In genomic region chr15:43776718-43777292, GRCh38 we compare ENCODE assay signal across 8 cellular contexts. TPM values are rescaled to one million over a fixed set of nuclear protein-coding genes. Genes with fewer than 3 reads are reported as not detected.
DNase-seq lines count a peak whose midpoint lies in the region; ATAC-seq and TF ChIP-seq lines count a peak whose summit lies in the region.

TSS of gene ELL3 (minus strand) at chr15:43776966. CDS start at chr15:43776901, 65 bp downstream.

- no peaks in the 10 kb centered on the region; the same call in 1 of the 2 replicates for H3K27me3 Mint-ChIP-seq in WTC11 (ENCODE audit: low read depth)

- peak within 1 kb of the TSS; percentile 74; the same call in 1 of the 2 replicates for H3K27ac Mint-ChIP-seq in WTC11

- H3K27me3 ChIP-seq in layer of hippocampus (ENCODE audit: control insufficient read depth, insufficient read depth, low read length) (no peaks in the 10 kb centered on the region), WERI-Rb-1 (ENCODE audit: insufficient read depth, low read depth, severe bottlenecking) (no peaks in the 10 kb centered on the region)

- H3K4me1 Mint-ChIP-seq in WTC11, result peaks cover 13% of the 10 kb centered on the region

- peaks cover 17% of the 10 kb centered on the region for H3K36me3 Mint-ChIP-seq in WTC11

- no peaks in the 10 kb centered on the region for H3K9me3 ChIP-seq in WERI-Rb-1 (ENCODE audit: severe bottlenecking)

- H3K9me3 Mint-ChIP-seq in WTC11, result peaks cover 5% of the 10 kb centered on the region; the same call in 1 of the 2 replicates

- POLR2A ChIA-PET in WTC11 (lab: Charles Lee), result interaction anchor here (0.8 to 2.2 kb wide), 7 partner anchors 15 to 266 kb away, joined by 3 to 12 read pairs (median 6); partner anchors contain the start of genes HYPK, SERF2 and SERINC4

- CTCF ChIA-PET in WTC11 (lab: Charles Lee), result interaction anchor here (0.6 to 3.9 kb wide), 18 partner anchors 9 to 838 kb away, joined by 3 to 75 read pairs (median 5); partner anchors contain the start of genes HYPK, MFAP1, SERF2 and SERINC4

- peak within 1 kb of the TSS; percentile 84 for H3K4me3 Mint-ChIP-seq in WTC11

- ATAC-seq in GM18511 (IDR thresholded peaks at IDR 0.05; ENCODE audit: unreplicated experiment) (peak; percentile 50), HG02943 (IDR thresholded peaks at IDR 0.05; ENCODE audit: low read depth, unreplicated experiment) (peak; percentile 34), WTC11 (peak; percentile 56)

- TF ChIP-seq CTCF in WTC11 (IDR thresholded peaks at IDR 0.05) (no peak), WERI-Rb-1 (IDR thresholded peaks at IDR 0.05; ENCODE audit: low read depth, low read length) (no peak)

- peaks cover 23% of the 10 kb centered on the region for H3K36me3 ChIP-seq in WERI-Rb-1

- peak within 1 kb of the TSS; percentile 75 for H3K27ac ChIP-seq in layer of hippocampus (ENCODE audit: low read depth, low read length)
- no peak within 1 kb of the TSS for H3K27ac ChIP-seq in WERI-Rb-1

- H3K4me3 ChIP-seq in WERI-Rb-1 (ENCODE audit: low read depth, low read length), result no peak within 1 kb of the TSS

- DNase-seq in NCI-H2107 treated with DMSO at 0.1 percent for 48 hours (lab: John Stamatoyannopoulos, UW; ENCODE audit: unreplicated experiment) (peak; percentile 62), WTC11 (ENCODE audit: low spot score) (peak; percentile 68), WERI-Rb-1 (no peak)
- peak; percentile 73 for DNase-seq in central memory CD4-positive, alpha-beta T cell
- peak; percentile 69 to 73 for DNase-seq in stimulated activated CD4-positive, alpha-beta T cell treated with anti-CD3 and anti-CD28 coated beads, Interleukin-2, amount 100 ng/mL, for 48 hours

TF ChIP-seq in WTC11, 78 proteins besides CTCF, POLR2A, EP300 and RAD21 (continues in another document):
- TF ChIP-seq ZNF232 (CRISPR knock-in tag; IDR thresholded peaks at IDR 0.05) (no peak), GTF2I (CRISPR knock-in tag; conservative IDR thresholded peaks at IDR 0.05) (no peak), NR1H2 (CRISPR knock-in tag; IDR thresholded peaks at IDR 0.05) (no peak), IRF1 (CRISPR knock-in tag; IDR thresholded peaks at IDR 0.05) (no peak), ZBTB21 (CRISPR knock-in tag; IDR thresholded peaks at IDR 0.05; ENCODE audit: borderline replicate concordance) (no peak), TEAD1 (CRISPR knock-in tag; IDR thresholded peaks at IDR 0.05) (no peak), ATF2 (CRISPR knock-in tag; IDR thresholded peaks at IDR 0.05; ENCODE audit: borderline replicate concordance, low read depth) (no peak), EMX1 (CRISPR knock-in tag; IDR thresholded peaks at IDR 0.05) (no peak), ZNF263 (CRISPR knock-in tag; IDR thresholded peaks at IDR 0.05; ENCODE audit: low read depth) (no peak), ZNF532 (CRISPR knock-in tag; IDR thresholded peaks at IDR 0.05; ENCODE audit: borderline replicate concordance) (no peak), ZNF512 (CRISPR knock-in tag; IDR thresholded peaks at IDR 0.05; ENCODE audit: borderline replicate concordance) (no peak), ELF4 (CRISPR knock-in tag; IDR thresholded peaks at IDR 0.05; ENCODE audit: low read depth) (no peak), HMGXB4 (CRISPR knock-in tag; IDR thresholded peaks at IDR 0.05) (0 out of 2 replicates have a peak, but pooled peaks have one; percentile 43), MYBL2 (CRISPR knock-in tag; IDR thresholded peaks at IDR 0.05) (no peak), E2F1 (CRISPR knock-in tag; IDR thresholded peaks at IDR 0.05) (no peak), JAZF1 (CRISPR knock-in tag; IDR thresholded peaks at IDR 0.05) (no peak), JUN (CRISPR knock-in tag; IDR thresholded peaks at IDR 0.05) (no peak), SP1 (CRISPR knock-in tag; conservative IDR thresholded peaks at IDR 0.05) (peak; percentile 26; the same call in 1 of the 2 replicates), ZNF416 (CRISPR knock-in tag; IDR thresholded peaks at IDR 0.05) (0 out of 2 replicates have a peak, but pooled peaks have one; percentile 11)

RNA-seq across cellular contexts. Expression of gene ELL3, which starts in this region (rescaled TPM):
- total RNA-seq in WTC11 (2021), result 8.1 to 9.0 TPM (median 8.8 TPM) in 3 replicates
